In genomic region chr2:3212984-3213383, GRCh38 we compare ENCODE assay signal across 20 cellular contexts.
A peak's percentile ranks its signal among the peaks of the same experiment; 100 is the strongest.
DNase-seq lines count a peak whose midpoint lies in the region; ATAC-seq, FAIRE-seq and TF ChIP-seq lines count a peak whose summit lies in the region.
"Had no signal": no experiment of that assay in that cellular context is flagged by ENCODE, and none has a peak within 500 bp of the region (broad histone marks: within the 10 kb centered on the region; RNA-seq: fewer than 3 reads in every experiment).

No MANE protein-coding gene starts in this region.

- DNase-seq in SIG-M5 treated with dmso at 0.1 percent for 504 hours (lab: John Stamatoyannopoulos, UW; ENCODE audit: unreplicated experiment): peak; percentile 69
- DNase-seq in SIG-M5 (lab: John Stamatoyannopoulos, UW): no peak
- no peak for DNase-seq in A549 (ENCODE audit: low read depth in 1 of 2, low spot score in 1 of 2)
- DNase-seq in IMR-90: no peak
- no peak for DNase-seq in H1 (ENCODE audit: low read depth in 1 of 2, low spot score in 2 of 2)
- no peak for DNase-seq in DMS 273 treated with DMSO at 0.1 percent for 48 hours (lab: John Stamatoyannopoulos, UW)
- no peak for DNase-seq in ovary
- DNase-seq: Calu3, DMS53, DND-41, EL, GM23248, HCEC 1CT, KBM-7 had no signal

- no peak overlapping the region for H4K91ac ChIP-seq in IMR-90 (ENCODE audit: insufficient read depth, low read depth, low read length)
- no peak overlapping the region for H4K91ac ChIP-seq in H1 (replicated peaks; ENCODE audit: insufficient read length, low read length)

- H2BK120ac ChIP-seq in IMR-90 (ENCODE audit: low read depth, low read length) (no peak overlapping the region), H1 (replicated peaks; ENCODE audit: low read depth, low read length) (no peak overlapping the region)

- peaks cover 3% of the 10 kb centered on the region for H3K36me3 ChIP-seq in IMR-90 (ENCODE audit: control insufficient read depth, insufficient read depth, low read length)
- H3K36me3 ChIP-seq in H1 (ENCODE audit: control insufficient read depth in 2 of 4, insufficient read depth in 4 of 4, low read length in 3 of 4): no peaks in the 10 kb centered on the region; a peak in 1 of 8 replicates
- H3K36me3 ChIP-seq in ovary: no peaks in the 10 kb centered on the region

- no peaks in the 10 kb centered on the region for H3K23me2 ChIP-seq in H1 (ENCODE audit: low read depth, low read length)

- no peak for TF ChIP-seq CTCF in A549 (IDR thresholded peaks at IDR 0.05)
- TF ChIP-seq CTCF in IMR-90 (conservative IDR thresholded peaks at IDR 0.05; ENCODE audit: low read depth, low read length): no peak
- TF ChIP-seq CTCF in H1 (IDR thresholded peaks at IDR 0.05; ENCODE audit: control extremely low read depth in 1 of 3, insufficient read depth in 1 of 3, low read depth in 1 of 3, low read length in 3 of 3): no peak
- no peak for TF ChIP-seq CTCF in ovary (IDR thresholded peaks at IDR 0.05)

- POLR2A ChIA-PET in A549 (lab: Yijun Ruan, JAX) (no interaction called here), IMR-90 (lab: Charles Lee; ENCODE audit: unreplicated experiment) (no interaction called here), H1 (lab: Charles Lee; ENCODE audit: partially characterized antibody) (no interaction called here)

- H3K9me3 ChIP-seq in A549: no peaks in the 10 kb centered on the region
- H3K9me3 ChIP-seq in IMR-90 (ENCODE audit: control insufficient read depth, insufficient read depth, low read length): no peaks in the 10 kb centered on the region
- H3K9me3 ChIP-seq in H1 (ENCODE audit: insufficient read depth in 2 of 2, low read depth in 1 of 2, low read length in 1 of 2): no peaks in the 10 kb centered on the region
- H3K9me3 ChIP-seq in ovary: no peaks in the 10 kb centered on the region

- H2AFZ ChIP-seq in IMR-90 (replicated peaks; ENCODE audit: low read length, poor library complexity) (no peak overlapping the region), H1 (ENCODE audit: low read length) (no peak overlapping the region)
- H2AFZ ChIP-seq: GM23248 had no signal

- no peak overlapping the region for H2BK12ac ChIP-seq in H1 (ENCODE audit: low read depth, low read length)

- H3K14ac ChIP-seq in IMR-90 (replicated peaks; ENCODE audit: low read depth, low read length) (no peak overlapping the region), H1 (ENCODE audit: insufficient read length) (no peak overlapping the region)

- TF ChIP-seq RAD21 in A549 (conservative IDR thresholded peaks at IDR 0.05 in 1 of 2, IDR thresholded peaks at IDR 0.05 in 1 of 2) (no peak), IMR-90 (IDR thresholded peaks at IDR 0.05; ENCODE audit: low read length) (no peak), H1 (IDR thresholded peaks at IDR 0.05 in 1 of 2, conservative IDR thresholded peaks at IDR 0.05 in 1 of 2; ENCODE audit: low read depth in 2 of 2, low read length in 2 of 2) (no peak)

- no peaks in the 10 kb centered on the region for H3K27me3 ChIP-seq in IMR-90 (ENCODE audit: control insufficient read depth, insufficient read depth, low read length)
- no peaks in the 10 kb centered on the region for H3K27me3 ChIP-seq in H1 (replicated peaks in 1 of 4; ENCODE audit: control insufficient read depth in 3 of 4, extremely low read depth in 1 of 4, insufficient read depth in 3 of 4, low read length in 3 of 4)
- H3K27me3 ChIP-seq in ovary: no peaks in the 10 kb centered on the region
- H3K27me3 ChIP-seq: BLaER1 treated with 17β-estradiol and CSF1 and Interleukin-3, amounts not matched to agents 10 nM and 100 nM had no signal

- H3K27ac ChIP-seq in A549: no peak overlapping the region
- no peak overlapping the region for H3K27ac ChIP-seq in IMR-90 (ENCODE audit: insufficient read depth, low read length)
- H3K27ac ChIP-seq in H1 (ENCODE audit: low read depth, low read length): no peak overlapping the region
- no peak overlapping the region for H3K27ac ChIP-seq in ovary
- H3K27ac ChIP-seq: 22Rv1; BLaER1 treated with 17β-estradiol and CSF1 and Interleukin-3, amounts not matched to agents 10 nM and 100 nM; GM23248 had no signal

- H3K4me3 ChIP-seq in A549 (no peak overlapping the region), IMR-90 (ENCODE audit: insufficient read depth, low read depth, low read length) (no peak overlapping the region), H1 (ENCODE audit: extremely low read depth in 1 of 4, insufficient read depth in 2 of 4, low read depth in 3 of 4, low read length in 4 of 4) (no peak overlapping the region), ovary (no peak overlapping the region)
- H3K4me3 ChIP-seq: BLaER1 treated with 17β-estradiol and CSF1 and Interleukin-3, amounts not matched to agents 10 nM and 100 nM; GM23248 had no signal

- no peak overlapping the region for H2BK5ac ChIP-seq in IMR-90 (ENCODE audit: low read depth, low read length, poor library complexity, severe bottlenecking)
- no peak overlapping the region for H2BK5ac ChIP-seq in H1 (ENCODE audit: low read depth, low read length)

- H3K4ac ChIP-seq in IMR-90 (ENCODE audit: low read depth, low read length): no peak overlapping the region
- H3K4ac ChIP-seq in H1 (replicated peaks; ENCODE audit: insufficient read length, low read depth, low read length): no peak overlapping the region

- H3K79me1 ChIP-seq in IMR-90 (ENCODE audit: low read depth in 1 of 2, low read length in 2 of 2) (peaks cover 2 to 3% of the 10 kb centered on the region in 2 experiments; a peak in 1 of 4 replicates), H1 (ENCODE audit: low read depth, low read length) (no peaks in the 10 kb centered on the region)

- H3K9me1 ChIP-seq in IMR-90 (ENCODE audit: insufficient read depth, low read length): no peaks in the 10 kb centered on the region; the same call in 1 of the 2 replicates

- H3K79me2 ChIP-seq in H1 (ENCODE audit: control insufficient read depth in 1 of 2, insufficient read depth in 2 of 2, low read length in 2 of 2): peaks cover 0 to 6% of the 10 kb centered on the region in 2 experiments; a peak in 2 of 4 replicates

- no peaks in the 10 kb centered on the region for H3K4me1 ChIP-seq in A549
- no peaks in the 10 kb centered on the region for H3K4me1 ChIP-seq in IMR-90 (ENCODE audit: control insufficient read depth, insufficient read depth, low read length)
- H3K4me1 ChIP-seq in H1 (replicated peaks in 1 of 4; ENCODE audit: control insufficient read depth in 3 of 4, insufficient read depth in 4 of 4, low read length in 3 of 4): peaks cover 0 to 7% (median 0%) of the 10 kb centered on the region in 4 experiments; a peak in 1 of 7 replicates
- H3K4me1 ChIP-seq in ovary (ENCODE audit: insufficient read depth): no peaks in the 10 kb centered on the region

- H3K4me2 ChIP-seq in A549: no peak overlapping the region
- H3K4me2 ChIP-seq in IMR-90 (ENCODE audit: low read depth, low read length): no peak overlapping the region
- H3K4me2 ChIP-seq in H1 (ENCODE audit: insufficient read depth in 1 of 2, low read depth in 2 of 2, low read length in 2 of 2): no peak overlapping the region
- H3K4me2 ChIP-seq: BLaER1 treated with 17β-estradiol and CSF1 and Interleukin-3, amounts not matched to agents 10 nM and 100 nM had no signal

- no peak overlapping the region for H2AK9ac ChIP-seq in IMR-90 (replicated peaks; ENCODE audit: low read depth, low read length, poor library complexity)

- TF ChIP-seq EP300 in A549 (IDR thresholded peaks at IDR 0.05) (no peak), H1 (IDR thresholded peaks at IDR 0.05; ENCODE audit: borderline replicate concordance in 1 of 2, low read depth in 2 of 2, low read length in 2 of 2) (no peak), ovary (IDR thresholded peaks at IDR 0.05) (no peak)

- H4K20me1 ChIP-seq in IMR-90 (ENCODE audit: insufficient read depth, low read length): no peaks in the 10 kb centered on the region
- peaks cover 0 to 4% of the 10 kb centered on the region in 2 experiments for H4K20me1 ChIP-seq in H1 (replicated peaks in 1 of 2; ENCODE audit: control insufficient read depth in 1 of 2, insufficient read depth in 2 of 2, low read length in 2 of 2)

- H4K5ac ChIP-seq in IMR-90 (ENCODE audit: low read depth, low read length) (no peak overlapping the region), H1 (ENCODE audit: insufficient read length, low read depth, low read length) (no peak overlapping the region)

- no peak overlapping the region for H4K8ac ChIP-seq in IMR-90 (ENCODE audit: low read depth in 2 of 2, low read length in 2 of 2)
- no peak overlapping the region for H4K8ac ChIP-seq in H1 (ENCODE audit: extremely low read depth, insufficient read depth, low read length)

- dilution Hi-C loops in IMR-90 (cut with HindIII; ENCODE audit: low sequenced_read_pairs, unreplicated experiment): no loop called here

- intact Hi-C loops in IMR-90 (cut with micrococcal nuclease): no loop called here
- intact Hi-C loops in ovary (cut with DNase I): no loop called here

- no peak overlapping the region for H2BK15ac ChIP-seq in IMR-90 (ENCODE audit: low read depth, low read length)
- no peak overlapping the region for H2BK15ac ChIP-seq in H1 (ENCODE audit: low read length)

- CTCF ChIA-PET in A549 (lab: Yijun Ruan, JAX): no interaction called here
- CTCF ChIA-PET in IMR-90 (lab: Yijun Ruan, JAX): no interaction called here
- CTCF ChIA-PET in H1 (lab: Charles Lee; ENCODE audit: partially characterized antibody): no interaction called here

- H2AK5ac ChIP-seq in IMR-90 (ENCODE audit: low read depth, low read length) (no peak overlapping the region), H1 (ENCODE audit: low read depth, low read length) (no peak overlapping the region)

- no peak for FAIRE-seq in A549 (lab: Jason Lieb, UNC)
- no peak for FAIRE-seq in H1 (lab: Jason Lieb, UNC)
- FAIRE-seq: GM12891, H54 had no signal

- TF ChIP-seq POLR2A in A549 (IDR thresholded peaks at IDR 0.05; ENCODE audit: low read length) (no peak), IMR-90 (IDR thresholded peaks at IDR 0.05; ENCODE audit: low read depth, low read length) (no peak), H1 (IDR thresholded peaks at IDR 0.05; ENCODE audit: control extremely low read depth in 1 of 2, low read depth in 2 of 2, low read length in 2 of 2) (no peak), ovary (IDR thresholded peaks at IDR 0.05) (no peak)

- H3K56ac ChIP-seq in IMR-90 (ENCODE audit: extremely low read depth, insufficient read depth, low read length) (no peak overlapping the region), H1 (replicated peaks; ENCODE audit: insufficient read length, low read depth, low read length) (no peak overlapping the region)

- BruUV-seq in IMR-90 (replicated peaks; lab: Mats Ljungman, UMichigan): no TSS peak

- no peak overlapping the region for H3K18ac ChIP-seq in IMR-90 (ENCODE audit: low read depth, low read length)
- no peak overlapping the region for H3K18ac ChIP-seq in H1 (ENCODE audit: extremely low read depth, low read length)

- no peak for ATAC-seq in A549
- ATAC-seq in IMR-90 (ENCODE audit: low read depth): no peak
- no peak for ATAC-seq in GM19023 (IDR thresholded peaks at IDR 0.05; ENCODE audit: unreplicated experiment)
- ATAC-seq: CD8-positive, alpha-beta T cell had no signal

- H3K9ac ChIP-seq in IMR-90 (ENCODE audit: low read depth, low read length) (no peak overlapping the region), H1 (replicated peaks in 1 of 4; ENCODE audit: extremely low read depth in 1 of 4, low read depth in 3 of 4, low read length in 3 of 4) (no peak overlapping the region)
- H3K9ac ChIP-seq: BLaER1 treated with 17β-estradiol and CSF1 and Interleukin-3, amounts not matched to agents 10 nM and 100 nM; GM23248 had no signal

- H2BK20ac ChIP-seq in IMR-90 (ENCODE audit: low read depth, low read length) (no peak overlapping the region), H1 (ENCODE audit: low read length) (no peak overlapping the region)

- H3K23ac ChIP-seq in IMR-90 (ENCODE audit: low read depth, low read length) (no peak overlapping the region), H1 (ENCODE audit: insufficient read length) (no peak overlapping the region)

- 93% methylated on average over 6 of the region's 6 CpGs for WGBS in A549 (ENCODE audit: missing lambda C conversion rate)
- no CpG with 5 or more reads among the region's 6 CpGs for WGBS in IMR-90 (ENCODE audit: extremely low coverage in 2 of 2, insufficient read length in 1 of 2), 2 experiments
- WGBS in H1 (ENCODE audit: extremely low coverage in 1 of 2, insufficient coverage in 1 of 2, insufficient read length in 1 of 2, insufficient replicate concordance in 2 of 2, low coverage in 1 of 2, low lambda C conversion rate in 2 of 2, missing lambda C conversion rate in 1 of 2), 2 experiments: 90% methylated on average over 6 of the region's 6 CpGs; no CpG with 5 or more reads in 1 of the 2 experiments
- WGBS in ovary, 3 donors: 96 to 98% (median 97%) methylated on average over 6 of the region's 6 CpGs

- in situ Hi-C loops in IMR-90 (cut with MboI; ENCODE audit: low sequenced_read_pairs): no loop called here
